In genomic region chr17:36545093-36545464, GRCh38 we compare ENCODE assay signal across 7 cellular contexts. TPM values are rescaled to one million over a fixed set of nuclear protein-coding genes. Genes with fewer than 3 reads are reported as not detected.
DNase-seq lines count a peak whose midpoint lies in the region; ATAC-seq lines count a peak whose summit lies in the region.

No MANE protein-coding gene starts in this region.

- CTCF ChIA-PET in activated CD8-positive, alpha-beta T cell treated with anti-CD3 and anti-CD28 coated beads, Interleukin-2, amount 10 ng/mL, durations not matched to agents 7 days and 5 days (lab: Charles Lee), result interaction anchor here (1.9 to 3.9 kb wide), 3 partner anchors 10 to 57 kb away, joined by 6 to 35 read pairs (median 12); partner anchors contain the start of genes MRM1, MYO19 and PIGW

- no peaks in the 10 kb centered on the region for H3K9me3 ChIP-seq in right cardiac atrium (ENCODE audit: control insufficient read depth, low read length)

- under 1% methylated on average over 30 of the region's 36 CpGs for WGBS in right cardiac atrium

- no peaks in the 10 kb centered on the region for H3K9me3 Mint-ChIP-seq in activated CD8-positive, alpha-beta T cell treated with anti-CD3 and anti-CD28 coated beads, Interleukin-2, amount 10 ng/mL, durations not matched to agents 7 days and 5 days (ENCODE audit: insufficient read depth)
- no peaks in the 10 kb centered on the region for H3K9me3 Mint-ChIP-seq in stimulated activated naive B cell treated with anti-CD40 and anti-IgM and Interleukin-4, amounts not matched to agents 10 μg/mL and 1 μg/mL and 100 μg/mL, for 72 hours

- H3K27ac ChIP-seq in right cardiac atrium (ENCODE audit: low read length), result peak overlapping the region; percentile 97

- peak overlapping the region; percentile 78 for H3K4me3 ChIP-seq in right cardiac atrium (ENCODE audit: low read length)

- peak overlapping the region; percentile 98 for H3K27ac Mint-ChIP-seq in activated CD8-positive, alpha-beta T cell treated with anti-CD3 and anti-CD28 coated beads, Interleukin-2, amount 10 ng/mL, durations not matched to agents 7 days and 5 days
- peak overlapping the region; percentile 98 for H3K27ac Mint-ChIP-seq in stimulated activated naive B cell treated with anti-CD40 and anti-IgM and Interleukin-4, amounts not matched to agents 10 μg/mL and 1 μg/mL and 100 μg/mL, for 72 hours

- H3K36me3 Mint-ChIP-seq in activated CD8-positive, alpha-beta T cell treated with anti-CD3 and anti-CD28 coated beads, Interleukin-2, amount 10 ng/mL, durations not matched to agents 7 days and 5 days (ENCODE audit: low read depth), result peaks cover 49% of the 10 kb centered on the region
- H3K36me3 Mint-ChIP-seq in stimulated activated naive B cell treated with anti-CD40 and anti-IgM and Interleukin-4, amounts not matched to agents 10 μg/mL and 1 μg/mL and 100 μg/mL, for 72 hours, result peaks cover 14 to 24% of the 10 kb centered on the region in 2 donors

- H3K27me3 ChIP-seq in right cardiac atrium (ENCODE audit: control insufficient read depth, insufficient read depth), result no peaks in the 10 kb centered on the region

- no peaks in the 10 kb centered on the region for H3K4me1 ChIP-seq in right cardiac atrium (ENCODE audit: control insufficient read depth, insufficient read depth, low read length)

- no peak for DNase-seq in activated CD8-positive, alpha-beta T cell treated with anti-CD3 and anti-CD28 coated beads, Interleukin-2, amount 10 ng/mL, durations not matched to agents 7 days and 5 days
- DNase-seq in right cardiac atrium (no peak), cerebellar cortex (ENCODE audit: low spot score) (no peak)
- no peak for DNase-seq in stimulated activated naive B cell treated with anti-CD40 and anti-IgM and Interleukin-4, amounts not matched to agents 10 μg/mL and 1 μg/mL and 100 μg/mL, for 72 hours

- no peaks in the 10 kb centered on the region for H3K27me3 Mint-ChIP-seq in activated CD8-positive, alpha-beta T cell treated with anti-CD3 and anti-CD28 coated beads, Interleukin-2, amount 10 ng/mL, durations not matched to agents 7 days and 5 days (ENCODE audit: low read depth)
- H3K27me3 Mint-ChIP-seq in stimulated activated naive B cell treated with anti-CD40 and anti-IgM and Interleukin-4, amounts not matched to agents 10 μg/mL and 1 μg/mL and 100 μg/mL, for 72 hours, result no peaks in the 10 kb centered on the region

- POLR2A ChIA-PET in activated CD8-positive, alpha-beta T cell treated with anti-CD3 and anti-CD28 coated beads, Interleukin-2, amount 10 ng/mL, durations not matched to agents 7 days and 5 days (lab: Charles Lee), result interaction anchor here (1.0 to 4.7 kb wide), 7 partner anchors 10 to 1060 kb away, joined by 3 to 84 read pairs (median 4); partner anchors contain the start of genes ACACA, MRM1, MYO19 and PIGW

- peak overlapping the region; percentile 93 for H3K4me3 Mint-ChIP-seq in activated CD8-positive, alpha-beta T cell treated with anti-CD3 and anti-CD28 coated beads, Interleukin-2, amount 10 ng/mL, durations not matched to agents 7 days and 5 days
- H3K4me3 Mint-ChIP-seq in stimulated activated naive B cell treated with anti-CD40 and anti-IgM and Interleukin-4, amounts not matched to agents 10 μg/mL and 1 μg/mL and 100 μg/mL, for 72 hours, result peak overlapping the region; percentile 89 to 95

- ATAC-seq in GM19035 (IDR thresholded peaks at IDR 0.05; ENCODE audit: unreplicated experiment) (peak; percentile 40), HG03066 (IDR thresholded peaks at IDR 0.05; ENCODE audit: low read depth, unreplicated experiment) (peak; percentile 32), right cardiac atrium (peak; percentile 61 to 73), GM18861 (IDR thresholded peaks at IDR 0.05; ENCODE audit: unreplicated experiment) (no peak)
- peak; percentile 61 for ATAC-seq in activated CD8-positive, alpha-beta T cell treated with anti-CD3 and anti-CD28 coated beads, Interleukin-2, amount 10 ng/mL, durations not matched to agents 7 days and 5 days
- ATAC-seq in stimulated activated naive B cell treated with anti-CD40 and anti-IgM and Interleukin-4, amounts not matched to agents 10 μg/mL and 1 μg/mL and 100 μg/mL, for 72 hours (replicated peaks), result no peak

- intact Hi-C loops in right cardiac atrium (cut with DNase I), result no loop called here

- peaks cover 37% of the 10 kb centered on the region for H3K4me1 Mint-ChIP-seq in activated CD8-positive, alpha-beta T cell treated with anti-CD3 and anti-CD28 coated beads, Interleukin-2, amount 10 ng/mL, durations not matched to agents 7 days and 5 days (ENCODE audit: low read depth)
- peaks cover 7 to 20% of the 10 kb centered on the region in 2 donors for H3K4me1 Mint-ChIP-seq in stimulated activated naive B cell treated with anti-CD40 and anti-IgM and Interleukin-4, amounts not matched to agents 10 μg/mL and 1 μg/mL and 100 μg/mL, for 72 hours

RNA-seq across cellular contexts. Expression of gene GGNBP2, which starts 0.4 kb away (rescaled TPM):
- 100 to 1,000 TPM; 112 to 122 TPM for total RNA-seq in activated CD8-positive, alpha-beta T cell treated with anti-CD3 and anti-CD28 coated beads, Interleukin-2, amount 10 ng/mL, durations not matched to agents 7 days and 5 days
- total RNA-seq in right cardiac atrium, result 10 to 100 TPM; 44.3 to 51.6 (median 46.6) TPM
- 36.2 TPM for polyA plus RNA-seq in right cardiac atrium

RNA-seq across cellular contexts. Expression of gene PIGW, which starts 10.3 kb away (rescaled TPM):
- total RNA-seq in activated CD8-positive, alpha-beta T cell treated with anti-CD3 and anti-CD28 coated beads, Interleukin-2, amount 10 ng/mL, durations not matched to agents 7 days and 5 days, result 10 to 100 TPM in 1 of 2 experiments, 1 to 10 TPM in 1; 8.0 to 11.7 TPM
- total RNA-seq in right cardiac atrium, result 1 to 10 TPM; 3.7 to 8.4 (median 4.4) TPM
- polyA plus RNA-seq in right cardiac atrium, result 3.5 TPM

RNA-seq across cellular contexts. Expression of gene MYO19, which starts 10.4 kb away (rescaled TPM):
- 100 to 1,000 TPM; 136 to 142 TPM for total RNA-seq in activated CD8-positive, alpha-beta T cell treated with anti-CD3 and anti-CD28 coated beads, Interleukin-2, amount 10 ng/mL, durations not matched to agents 7 days and 5 days
- 10 to 100 TPM; 15.3 to 21.4 (median 18.4) TPM for total RNA-seq in right cardiac atrium
- 10.7 TPM for polyA plus RNA-seq in right cardiac atrium

RNA-seq across cellular contexts. Expression of gene DHRS11, which starts 46.6 kb away (rescaled TPM):
- 1 to 10 TPM; 4.7 to 5.0 TPM for total RNA-seq in activated CD8-positive, alpha-beta T cell treated with anti-CD3 and anti-CD28 coated beads, Interleukin-2, amount 10 ng/mL, durations not matched to agents 7 days and 5 days
- total RNA-seq in right cardiac atrium, result 10 to 100 TPM; 14.3 to 24.5 (median 20.3) TPM
- 23.7 TPM for polyA plus RNA-seq in right cardiac atrium

RNA-seq across cellular contexts. Expression of gene MRM1, which starts 56.3 kb away (rescaled TPM):
- total RNA-seq in activated CD8-positive, alpha-beta T cell treated with anti-CD3 and anti-CD28 coated beads, Interleukin-2, amount 10 ng/mL, durations not matched to agents 7 days and 5 days, result 10 to 100 TPM; 10.7 to 13.1 TPM
- 1 to 10 TPM; 4.4 to 7.8 (median 5.0) TPM for total RNA-seq in right cardiac atrium
- polyA plus RNA-seq in right cardiac atrium, result 5.2 TPM

Comparison
In these comparisons a context has a peak if more than half of its experiments do, and no peak if none do; other contexts are left out.
1. ATAC-seq: peak in GM19035 (single experiment), HG03066 (single experiment), activated CD8-positive, alpha-beta T cell treated with anti-CD3 and anti-CD28 coated beads, Interleukin-2, amount 10 ng/mL, durations not matched to agents 7 days and 5 days (single experiment) and right cardiac atrium (2 of 2); none in stimulated activated naive B cell treated with anti-CD40 and anti-IgM and Interleukin-4, amounts not matched to agents 10 μg/mL and 1 μg/mL and 100 μg/mL, for 72 hours (0 of 2) and GM18861 (single experiment).
2. RNA of gene MYO19, which starts 10.4 kb away (total RNA-seq): 136 to 142 TPM in activated CD8-positive, alpha-beta T cell treated with anti-CD3 and anti-CD28 coated beads, Interleukin-2, amount 10 ng/mL, durations not matched to agents 7 days and 5 days; 15.3 to 21.4 TPM in right cardiac atrium; every median in the first group is over 4 times any median in the second.